8 cellular contexts compared by ENCODE assay signal in genomic region chr10:43137971-43138756, GRCh38. TPM values are rescaled to one million over a fixed set of nuclear protein-coding genes. Genes with fewer than 3 reads are reported as not detected.
DNase-seq lines count a peak whose midpoint lies in the region; ATAC-seq, FAIRE-seq and TF ChIP-seq lines count a peak whose summit lies in the region.

Gene CSGALNACT2, plus strand, starts transcription at chr10:43138445. Its CDS starts 16,705 bp downstream, at chr10:43155150.

- no peaks in the 10 kb centered on the region for H3K9me3 ChIP-seq in astrocyte (ENCODE audit: insufficient read depth, low read depth, low read length)
- H3K9me3 ChIP-seq in hepatocyte (ENCODE audit: low read depth) = no peaks in the 10 kb centered on the region
- H3K9me3 ChIP-seq in aorta (ENCODE audit: control insufficient read depth, low read length) = no peaks in the 10 kb centered on the region

- peaks cover 38% of the 10 kb centered on the region for H4K20me1 ChIP-seq in astrocyte (ENCODE audit: insufficient read depth, low read length)
- peaks cover 13% of the 10 kb centered on the region for H4K20me1 ChIP-seq in hepatocyte (ENCODE audit: insufficient read depth, poor library complexity, severe bottlenecking)

- no peaks in the 10 kb centered on the region for H3K9me3 Mint-ChIP-seq in astrocyte (ENCODE audit: unreplicated experiment)

- peak; percentile 95 for TF ChIP-seq POLR2A in GM15510 (IDR thresholded peaks at IDR 0.05; ENCODE audit: borderline replicate concordance, extremely low read depth, insufficient read length)

- no peak for FAIRE-seq in astrocyte (lab: Jason Lieb, UNC)

- H3K36me3 ChIP-seq in astrocyte (ENCODE audit: insufficient read depth, low read length) = no peaks in the 10 kb centered on the region
- H3K36me3 ChIP-seq in hepatocyte (replicated peaks; ENCODE audit: insufficient read depth, low read depth) = no peaks in the 10 kb centered on the region
- H3K36me3 ChIP-seq in aorta (ENCODE audit: control insufficient read depth in 1 of 2, insufficient read depth in 2 of 2, low read length in 1 of 2) = no peaks in the 10 kb centered on the region

- peak within 1 kb of the TSS; percentile 98 for H3K4me3 Mint-ChIP-seq in astrocyte (ENCODE audit: unreplicated experiment)

- H3K79me2 ChIP-seq in astrocyte (ENCODE audit: insufficient read depth, low read length) (peaks cover 50% of the 10 kb centered on the region), hepatocyte (peaks cover 55% of the 10 kb centered on the region)

- peak; percentile 85 for DNase-seq in NCI-H146 (lab: John Stamatoyannopoulos, UW)
- peak; percentile 84 for DNase-seq in T-helper 9 cell
- DNase-seq in astrocyte (ENCODE audit: low read depth) = peak; percentile 83
- DNase-seq in hepatocyte (ENCODE audit: low spot score) = peak; percentile 93
- peak; percentile 61 for DNase-seq in renal cortical epithelial cell (ENCODE audit: low read depth)
- peak; percentile 91 to 96 for DNase-seq in aorta

- no peaks in the 10 kb centered on the region for H3K9me2 ChIP-seq in hepatocyte (replicated peaks; ENCODE audit: insufficient read depth)

- H3K36me3 Mint-ChIP-seq in astrocyte (ENCODE audit: low read depth, unreplicated experiment) = peaks cover 5% of the 10 kb centered on the region

- peaks cover 4% of the 10 kb centered on the region for H3K27me3 ChIP-seq in astrocyte (ENCODE audit: insufficient read depth, low read length)
- no peaks in the 10 kb centered on the region for H3K27me3 ChIP-seq in hepatocyte
- H3K27me3 ChIP-seq in aorta (ENCODE audit: control insufficient read depth in 1 of 2, insufficient read depth in 2 of 2, low read length in 1 of 2) = no peaks in the 10 kb centered on the region

- TF ChIP-seq CTCF in astrocyte (IDR thresholded peaks at IDR 0.05; ENCODE audit: insufficient read depth, low read depth, low read length) (no peak), hepatocyte (IDR thresholded peaks at IDR 0.05; ENCODE audit: poor library complexity) (peak; percentile 3)

- peaks cover 19% of the 10 kb centered on the region for H3K4me1 Mint-ChIP-seq in astrocyte (ENCODE audit: low read depth, unreplicated experiment)

- H3K27me3 Mint-ChIP-seq in astrocyte (ENCODE audit: low read depth, unreplicated experiment) = no peaks in the 10 kb centered on the region

- under 1% methylated on average over 79 of the region's 95 CpGs for WGBS in hepatocyte (ENCODE audit: low lambda C conversion rate, missing lambda C conversion rate)
- WGBS in aorta, 2 donors = 0 to 1% methylated on average over 48 to 95 of the region's 95 CpGs

- peak within 1 kb of the TSS; percentile 99 for H3K4me3 ChIP-seq in astrocyte (ENCODE audit: insufficient read depth, low read depth, low read length)
- peak within 1 kb of the TSS; percentile 98 for H3K4me3 ChIP-seq in hepatocyte
- H3K4me3 ChIP-seq in aorta (ENCODE audit: low read length in 2 of 2) = peak within 1 kb of the TSS; percentile 89 to 96

- H3K4me1 ChIP-seq in astrocyte (ENCODE audit: insufficient read depth, low read length) (peaks cover 5% of the 10 kb centered on the region), hepatocyte (ENCODE audit: insufficient read depth) (peaks cover 12% of the 10 kb centered on the region), aorta (ENCODE audit: control insufficient read depth in 1 of 2, insufficient read depth in 2 of 2, low read length in 2 of 2) (no peaks in the 10 kb centered on the region)

- peak within 1 kb of the TSS; percentile 93 for H3K9ac ChIP-seq in astrocyte (ENCODE audit: low read length)

- peak within 1 kb of the TSS; percentile 88 for H2AFZ ChIP-seq in astrocyte (ENCODE audit: low read depth, low read length)
- H2AFZ ChIP-seq in hepatocyte = peak within 1 kb of the TSS; percentile 83

- H3K4me2 ChIP-seq in astrocyte (ENCODE audit: low read length) = peak within 1 kb of the TSS; percentile 94
- peak within 1 kb of the TSS; percentile 91 for H3K4me2 ChIP-seq in hepatocyte

- ATAC-seq in HG02852 (IDR thresholded peaks at IDR 0.05; ENCODE audit: unreplicated experiment) (peak; percentile 58), aorta (ENCODE audit: low FRiP score) (peak; percentile 93)

- H3K27ac ChIP-seq in astrocyte (ENCODE audit: low read depth, low read length) (peak within 1 kb of the TSS; percentile 90), hepatocyte (peak within 1 kb of the TSS; percentile 99), aorta (ENCODE audit: low read depth in 1 of 2, low read length in 2 of 2) (peak within 1 kb of the TSS; percentile 88 to 89)

- intact Hi-C loops in aorta (cut with DNase I) = loop anchor here in 1 of 2 donors (10.0 kb wide), 1 partner anchor 353 kb away; the partner anchor contains the start of gene BMS1

- peak within 1 kb of the TSS; percentile 99 for H3K27ac Mint-ChIP-seq in astrocyte (ENCODE audit: unreplicated experiment)

RNA-seq across cellular contexts. Expression of gene CSGALNACT2, which starts in this region (rescaled TPM):
- total RNA-seq in astrocyte = 28.5 and 30.9 TPM in 2 replicates
- total RNA-seq in hepatocyte = 13.9 and 15.2 TPM in 2 replicates
- polyA plus RNA-seq in hepatocyte = 7.7 and 8.9 TPM in 2 replicates
- 10.2 and 18.1 TPM in 2 replicates for total RNA-seq in renal cortical epithelial cell
- 10 to 100 TPM; 32.7 to 35.8 TPM for total RNA-seq in aorta
- polyA plus RNA-seq in aorta = 10 to 100 TPM; 18.2 to 20.1 TPM

Comparison
In these comparisons a context has a peak if more than half of its experiments do, and no peak if none do; other contexts are left out.
1. Peak in every context shown above with its lines: DNase-seq, ATAC-seq, H3K4me3 ChIP-seq and H3K27ac ChIP-seq.